25 cellular contexts compared by ENCODE assay signal in the genomic region with DNA sequence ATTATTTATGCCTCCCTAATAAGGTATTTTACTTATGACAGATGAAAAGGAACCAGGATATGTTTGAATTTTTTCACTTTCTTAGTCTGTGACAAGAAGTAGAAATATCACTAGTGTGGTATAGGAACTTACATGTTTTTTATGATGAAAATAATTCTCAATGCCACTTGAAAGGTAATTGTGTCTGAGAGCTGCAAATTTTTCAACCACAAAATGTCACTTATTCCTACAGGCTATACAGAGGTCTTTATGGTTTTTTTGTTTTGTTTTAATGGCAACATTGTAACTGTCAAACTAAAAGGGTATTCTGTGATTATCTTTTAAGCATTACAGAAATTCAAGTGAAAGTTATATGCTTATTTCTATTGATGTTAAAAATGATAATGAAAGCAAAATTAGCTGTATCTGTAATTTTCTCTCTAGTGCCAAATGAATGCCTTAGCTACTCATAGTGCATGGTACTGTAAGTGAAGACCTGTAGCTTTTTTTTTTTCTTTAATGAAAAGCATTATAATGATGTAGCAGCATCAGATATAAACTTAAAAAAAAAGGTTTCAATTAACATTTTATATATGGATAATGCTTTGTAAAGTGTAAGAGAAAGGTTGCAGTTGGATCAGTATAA. TPM values are rescaled to one million over a fixed set of nuclear protein-coding genes. Genes with fewer than 3 reads are reported as not detected.
A peak's percentile ranks its signal among the peaks of the same experiment; 100 is the strongest.
DNase-seq lines count a peak whose midpoint lies in the region; ATAC-seq and TF ChIP-seq lines count a peak whose summit lies in the region.
"Had no signal": no experiment of that assay in that cellular context is flagged by ENCODE, and none has a peak within 500 bp of the region (broad histone marks: within the 10 kb centered on the region; RNA-seq: fewer than 3 reads in every experiment).

No MANE protein-coding gene starts in this region.

- no peak overlapping the region for H2BK120ac ChIP-seq in mesenchymal stem cell (ENCODE audit: low read depth, low read length)

- no peak overlapping the region for H2AFZ ChIP-seq in mesenchymal stem cell (ENCODE audit: low read depth, low read length)

- H3K36me3 ChIP-seq in left ventricle myocardium inferior (peaks cover 30% of the 10 kb centered on the region), mesenchymal stem cell (ENCODE audit: control insufficient read depth in 1 of 2, insufficient read depth in 2 of 2, low read depth in 1 of 2, low read length in 2 of 2) (peaks cover 10 to 65% of the 10 kb centered on the region in 2 experiments), BE2C (peaks cover 34% of the 10 kb centered on the region)

- ATAC-seq in left ventricle myocardium superior (no peak), HG02981 (IDR thresholded peaks at IDR 0.05; ENCODE audit: unreplicated experiment) (no peak)
- ATAC-seq in activated CD8-positive, alpha-beta T cell treated with anti-CD3 and anti-CD28 coated beads for 36 hours, result peak; percentile 56
- ATAC-seq: SK-N-SH treated with all-trans-retinoic acid at 6 μM for 48 hours, T-helper 17 cell had no signal

- H3K18ac ChIP-seq in mesenchymal stem cell (ENCODE audit: low read depth in 1 of 2, low read length in 2 of 2), result no peak overlapping the region

- no peak overlapping the region for H2BK5ac ChIP-seq in mesenchymal stem cell (ENCODE audit: low read depth, low read length, poor library complexity, severe bottlenecking)

- H3K4ac ChIP-seq in mesenchymal stem cell (ENCODE audit: low read depth in 1 of 2, low read length in 2 of 2), result no peak overlapping the region

- no peak overlapping the region for H2BK15ac ChIP-seq in mesenchymal stem cell (ENCODE audit: low read depth, poor library complexity, severe bottlenecking)

- no peaks in the 10 kb centered on the region for H3K27me3 Mint-ChIP-seq in activated CD8-positive, alpha-beta T cell treated with anti-CD3 and anti-CD28 coated beads for 36 hours
- H3K27me3 Mint-ChIP-seq: naive B cell, T-helper 17 cell, type B pancreatic cell had no signal

- H2BK12ac ChIP-seq in mesenchymal stem cell (ENCODE audit: low read length in 2 of 2), result no peak overlapping the region

- peak overlapping the region; percentile 67 for H3K27ac Mint-ChIP-seq in activated CD8-positive, alpha-beta T cell treated with anti-CD3 and anti-CD28 coated beads for 36 hours
- H3K27ac Mint-ChIP-seq: mesothelial cell of epicardium, naive B cell, T-helper 17 cell, type B pancreatic cell had no signal

- H3K4me1 ChIP-seq in left ventricle myocardium inferior (peaks cover 95% of the 10 kb centered on the region), mesenchymal stem cell (ENCODE audit: control insufficient read depth, insufficient read depth, low read depth, low read length) (peaks cover 5% of the 10 kb centered on the region), BE2C (peaks cover 7% of the 10 kb centered on the region; the same call in 1 of the 2 replicates)

- CTCF ChIA-PET in activated CD8-positive, alpha-beta T cell treated with anti-CD3 and anti-CD28 coated beads for 36 hours (lab: Charles Lee), result interaction anchor here (1.1 to 4.2 kb wide), 4 partner anchors 11 to 39 kb away, joined by 3 to 25 read pairs (median 9); a partner anchor contains a TSS

- H4K8ac ChIP-seq in mesenchymal stem cell (ENCODE audit: low read length), result no peak overlapping the region

- no peak for DNase-seq in left ventricle myocardium inferior
- DNase-seq in left ventricle myocardium superior, result no peak
- DNase-seq in activated CD8-positive, alpha-beta T cell treated with anti-CD3 and anti-CD28 coated beads for 36 hours, result no peak
- no peak for DNase-seq in mesenchymal stem cell
- no peak for DNase-seq in SHP77 (lab: John Stamatoyannopoulos, UW)
- no peak for DNase-seq in BE2C
- DNase-seq: activated effector memory CD4-positive, alpha-beta T cell treated with anti-CD3 and anti-CD28 coated beads, Interleukin-2, amount 50 U/mL, for 16 hours; amniotic stem cell; C1 segment of cervical spinal cord; Calu3; effector CD8-positive, alpha-beta T cell; glutamatergic neuron; islet precursor cell; naive B cell; NCI-H1092; NCI-H187; NCI-H2171 treated with DMSO at 0.1 percent for 48 hours; NCI-H524; small intestine; stimulated activated CD4-positive, alpha-beta T cell treated with anti-CD3 and anti-CD28 coated beads, Interleukin-1b, Interleukin-23, amount 100 ng/mL, for 48 hours; T-helper 17 cell had no signal

- no peak overlapping the region for H3K23ac ChIP-seq in mesenchymal stem cell (ENCODE audit: low read length in 2 of 2)

- H3K4me2 ChIP-seq in mesenchymal stem cell (ENCODE audit: low read length, poor library complexity, severe bottlenecking), result no peak overlapping the region

- no peak overlapping the region for H4K91ac ChIP-seq in mesenchymal stem cell (ENCODE audit: low read length)

- H3K4me3 Mint-ChIP-seq in activated CD8-positive, alpha-beta T cell treated with anti-CD3 and anti-CD28 coated beads for 36 hours, result no peak overlapping the region
- H3K4me3 Mint-ChIP-seq: mesothelial cell of epicardium, naive B cell, T-helper 17 cell, type B pancreatic cell had no signal

- H3K4me3 ChIP-seq in left ventricle myocardium inferior (no peak overlapping the region), mesenchymal stem cell (ENCODE audit: insufficient read depth in 1 of 2, low read depth in 1 of 2, low read length in 2 of 2) (no peak overlapping the region), BE2C (ENCODE audit: low read depth, low read length) (no peak overlapping the region)

- POLR2A ChIA-PET in activated CD8-positive, alpha-beta T cell treated with anti-CD3 and anti-CD28 coated beads for 36 hours (lab: Charles Lee), result interaction anchor here (0.6 to 1.3 kb wide), 3 partner anchors 14 to 62 kb away, joined by 3 to 4 read pairs (median 3); a partner anchor contains a TSS

- no peak overlapping the region for H2AK5ac ChIP-seq in mesenchymal stem cell (ENCODE audit: low read length, severe bottlenecking)

- no peak overlapping the region for H3K14ac ChIP-seq in mesenchymal stem cell (ENCODE audit: low read length in 2 of 2)

- peak overlapping the region; percentile 7 for H3K9ac ChIP-seq in mesenchymal stem cell (ENCODE audit: low read length)

- H3K36me3 Mint-ChIP-seq in activated CD8-positive, alpha-beta T cell treated with anti-CD3 and anti-CD28 coated beads for 36 hours (ENCODE audit: low read depth), result peaks cover 28% of the 10 kb centered on the region

- H3K9me3 Mint-ChIP-seq in activated CD8-positive, alpha-beta T cell treated with anti-CD3 and anti-CD28 coated beads for 36 hours, result no peaks in the 10 kb centered on the region
- H3K9me3 Mint-ChIP-seq: mesothelial cell of epicardium, naive B cell, type B pancreatic cell had no signal

- intact Hi-C loops in left ventricle myocardium inferior (cut with micrococcal nuclease) (loop anchor here (10.0 kb wide), 1 partner anchor 47 kb away; no protein-coding TSS in a partner anchor), left ventricle myocardium superior (cut with micrococcal nuclease) (no loop called here)
- intact Hi-C loops in activated CD8-positive, alpha-beta T cell treated with anti-CD3 and anti-CD28 coated beads for 36 hours (cut with micrococcal nuclease), result loop anchor here (5.0 kb wide), 1 partner anchor 40 kb away; no protein-coding TSS in a partner anchor

- no peaks in the 10 kb centered on the region for H3K27me3 ChIP-seq in left ventricle myocardium inferior (ENCODE audit: low read depth)
- H3K27me3 ChIP-seq in mesenchymal stem cell (ENCODE audit: control insufficient read depth in 1 of 2, insufficient read depth in 1 of 2, low read length in 2 of 2), result no peaks in the 10 kb centered on the region
- H3K27me3 ChIP-seq in BE2C, result no peaks in the 10 kb centered on the region

- H3K9me3 ChIP-seq in left ventricle myocardium inferior (replicated peaks) (no peaks in the 10 kb centered on the region), mesenchymal stem cell (ENCODE audit: control insufficient read depth, low read length) (no peaks in the 10 kb centered on the region), BE2C (no peaks in the 10 kb centered on the region)

- H3K79me1 ChIP-seq in mesenchymal stem cell (replicated peaks; ENCODE audit: low read length, poor library complexity, severe bottlenecking), result peaks cover 1% of the 10 kb centered on the region

- H3K4me1 Mint-ChIP-seq in activated CD8-positive, alpha-beta T cell treated with anti-CD3 and anti-CD28 coated beads for 36 hours (ENCODE audit: low read depth), result peaks cover 62% of the 10 kb centered on the region

- TF ChIP-seq CTCF in left ventricle myocardium inferior (IDR thresholded peaks at IDR 0.05; ENCODE audit: borderline replicate concordance) (no peak), BE2C (IDR thresholded peaks at IDR 0.05; ENCODE audit: low read depth, low read length) (no peak)
- no peak for TF ChIP-seq CTCF in activated CD8-positive, alpha-beta T cell treated with anti-CD3 and anti-CD28 coated beads for 36 hours (IDR thresholded peaks at IDR 0.05)

- peak overlapping the region; percentile 60 for H3K27ac ChIP-seq in left ventricle myocardium inferior (replicated peaks)
- H3K27ac ChIP-seq in mesenchymal stem cell (ENCODE audit: low read length, poor library complexity, severe bottlenecking), result no peak overlapping the region

RNA-seq across cellular contexts. Expression of a gene that starts 14.7 kb away (rescaled TPM):
- 46.7 TPM for total RNA-seq in left ventricle myocardium inferior
- 45.1 TPM for total RNA-seq in left ventricle myocardium superior
- total RNA-seq in activated CD8-positive, alpha-beta T cell treated with anti-CD3 and anti-CD28 coated beads for 36 hours, result 10 to 100 TPM; 37.1 to 44.4 TPM
- 28.3 TPM for polyA plus RNA-seq in mesenchymal stem cell (2013, experiment 1 of 2)
- polyA plus RNA-seq in mesenchymal stem cell (2013, experiment 2 of 2), result 28.2 TPM
- polyA plus RNA-seq in BE2C (2012; ENCODE audit: insufficient read depth, insufficient read length, low read depth), result 59.1 TPM
